In genomic region chr17:46817901-46818209, GRCh38 we compare ENCODE assay signal across 18 cellular contexts. TPM values are rescaled to one million over a fixed set of nuclear protein-coding genes. Genes with fewer than 3 reads are reported as not detected.
DNase-seq lines count a peak whose midpoint lies in the region; ATAC-seq and TF ChIP-seq lines count a peak whose summit lies in the region.
"Had no signal": no experiment of that assay in that cellular context is flagged by ENCODE, and none has a peak within 500 bp of the region (broad histone marks: within the 10 kb centered on the region; RNA-seq: fewer than 3 reads in every experiment).

No MANE protein-coding gene starts in this region.

- no peaks in the 10 kb centered on the region for H3K9me2 ChIP-seq in SK-N-SH

- DNase-seq in activated T-cell treated with anti-CD3 and anti-CD28 coated beads, Interleukin-2, amount 50 U/mL, for 72 hours: no peak
- no peak for DNase-seq in activated T-cell treated with anti-CD3 and anti-CD28 coated beads, Interleukin-2, amount 50 U/mL, for 48 hours
- DNase-seq in activated CD4-positive, alpha-beta memory T cell treated with anti-CD3 and anti-CD28 coated beads, Interleukin-2, amount 10 ng/mL, durations not matched to agents 7 days and 5 days: no peak
- no peak for DNase-seq in smooth muscle cell (lab: John Stamatoyannopoulos, UW; ENCODE audit: unreplicated experiment)
- no peak for DNase-seq in SK-N-SH
- no peak for DNase-seq in HuH-7 (ENCODE audit: low spot score)
- DNase-seq: DMS153, Kasumi-1, NCI-H510A had no signal

- WGBS in smooth muscle cell (ENCODE audit: low lambda C conversion rate): 8% methylated on average over 5 of the region's 5 CpGs
- 81% methylated on average over 5 of the region's 5 CpGs for WGBS in SK-N-SH (ENCODE audit: low lambda C conversion rate)

- H3K4me3 ChIP-seq in iPS-18c (ENCODE audit: insufficient read depth, low read depth, low read length) (peak overlapping the region; percentile 40; the same call in 1 of the 2 replicates), smooth muscle cell (peak overlapping the region; percentile 53), SK-N-SH (ENCODE audit: low read depth in 2 of 2, low read length in 1 of 2) (no peak overlapping the region)
- H3K4me3 ChIP-seq: lung had no signal

- H4K20me1 ChIP-seq in smooth muscle cell (ENCODE audit: low read depth) (no peaks in the 10 kb centered on the region), SK-N-SH (ENCODE audit: insufficient read depth) (no peaks in the 10 kb centered on the region)

- no peaks in the 10 kb centered on the region for H3K36me3 Mint-ChIP-seq in activated T-cell treated with anti-CD3 and anti-CD28 coated beads, Interleukin-2, amount 50 U/mL, for 72 hours (ENCODE audit: insufficient read depth in 2 of 2)
- H3K36me3 Mint-ChIP-seq in activated CD4-positive, alpha-beta memory T cell treated with anti-CD3 and anti-CD28 coated beads, Interleukin-2, amount 10 ng/mL, durations not matched to agents 7 days and 5 days (ENCODE audit: low read depth): no peaks in the 10 kb centered on the region

- H3K9me3 Mint-ChIP-seq in activated T-cell treated with anti-CD3 and anti-CD28 coated beads, Interleukin-2, amount 50 U/mL, for 72 hours: no peaks in the 10 kb centered on the region
- H3K9me3 Mint-ChIP-seq in activated CD4-positive, alpha-beta memory T cell treated with anti-CD3 and anti-CD28 coated beads, Interleukin-2, amount 10 ng/mL, durations not matched to agents 7 days and 5 days: no peaks in the 10 kb centered on the region

- TF ChIP-seq RAD21 in SK-N-SH (IDR thresholded peaks at IDR 0.05; ENCODE audit: low read length): no peak

- no peak for ATAC-seq in activated T-cell treated with anti-CD3 and anti-CD28 coated beads, Interleukin-2, amount 50 U/mL, for 72 hours (replicated peaks in 1 of 2)
- no peak for ATAC-seq in GM21825 (IDR thresholded peaks at IDR 0.05; ENCODE audit: unreplicated experiment)
- ATAC-seq: HCT116, Panc1 had no signal

- peaks cover 62% of the 10 kb centered on the region for H3K27me3 Mint-ChIP-seq in activated T-cell treated with anti-CD3 and anti-CD28 coated beads, Interleukin-2, amount 50 U/mL, for 72 hours (ENCODE audit: low read depth)
- H3K27me3 Mint-ChIP-seq in activated CD4-positive, alpha-beta memory T cell treated with anti-CD3 and anti-CD28 coated beads, Interleukin-2, amount 10 ng/mL, durations not matched to agents 7 days and 5 days: peaks cover 77% of the 10 kb centered on the region

- CTCF ChIA-PET in activated CD4-positive, alpha-beta memory T cell treated with anti-CD3 and anti-CD28 coated beads, Interleukin-2, amount 10 ng/mL, durations not matched to agents 7 days and 5 days (lab: Charles Lee): no interaction called here
- CTCF ChIA-PET in SK-N-SH (lab: Yijun Ruan, JAX): no interaction called here

- H3K4me3 Mint-ChIP-seq in activated T-cell treated with anti-CD3 and anti-CD28 coated beads, Interleukin-2, amount 50 U/mL, for 72 hours: peak overlapping the region; percentile 73 to 82
- peak overlapping the region; percentile 34 for H3K4me3 Mint-ChIP-seq in activated CD4-positive, alpha-beta memory T cell treated with anti-CD3 and anti-CD28 coated beads, Interleukin-2, amount 10 ng/mL, durations not matched to agents 7 days and 5 days

- no peaks in the 10 kb centered on the region for H3K79me2 ChIP-seq in smooth muscle cell (ENCODE audit: low read depth)
- no peaks in the 10 kb centered on the region for H3K79me2 ChIP-seq in SK-N-SH (ENCODE audit: insufficient read depth)
- H3K79me2 ChIP-seq: parathyroid adenoma had no signal

- H3K4me1 ChIP-seq in smooth muscle cell (ENCODE audit: low read depth) (peaks cover 17% of the 10 kb centered on the region), SK-N-SH (ENCODE audit: control insufficient read depth in 1 of 2, insufficient read depth in 2 of 2, low read depth in 1 of 2, low read length in 1 of 2) (peaks cover 0 to 8% of the 10 kb centered on the region in 2 experiments; a peak in 1 of 4 replicates)

- H3K27ac Mint-ChIP-seq in activated T-cell treated with anti-CD3 and anti-CD28 coated beads, Interleukin-2, amount 50 U/mL, for 72 hours: no peak overlapping the region
- no peak overlapping the region for H3K27ac Mint-ChIP-seq in activated CD4-positive, alpha-beta memory T cell treated with anti-CD3 and anti-CD28 coated beads, Interleukin-2, amount 10 ng/mL, durations not matched to agents 7 days and 5 days

- H3K9ac ChIP-seq in smooth muscle cell (ENCODE audit: low read depth): no peak overlapping the region
- no peak overlapping the region for H3K9ac ChIP-seq in SK-N-SH
- H3K9ac ChIP-seq: parathyroid adenoma had no signal

- no peaks in the 10 kb centered on the region for H3F3A ChIP-seq in smooth muscle cell (ENCODE audit: low read depth)
- H3F3A ChIP-seq in SK-N-SH (replicated peaks; ENCODE audit: insufficient read depth): no peaks in the 10 kb centered on the region

- TF ChIP-seq EP300 in SK-N-SH (IDR thresholded peaks at IDR 0.05; ENCODE audit: borderline replicate concordance in 1 of 2, low read depth in 1 of 2, low read length in 1 of 2): no peak

- H3K27ac ChIP-seq in smooth muscle cell (ENCODE audit: low read depth) (no peak overlapping the region), SK-N-SH (ENCODE audit: low read depth in 2 of 2, low read length in 1 of 2) (no peak overlapping the region)
- H3K27ac ChIP-seq: parathyroid adenoma, spleen had no signal

- peaks cover 29% of the 10 kb centered on the region for H3K4me1 Mint-ChIP-seq in activated T-cell treated with anti-CD3 and anti-CD28 coated beads, Interleukin-2, amount 50 U/mL, for 72 hours (ENCODE audit: low read depth)
- H3K4me1 Mint-ChIP-seq in activated CD4-positive, alpha-beta memory T cell treated with anti-CD3 and anti-CD28 coated beads, Interleukin-2, amount 10 ng/mL, durations not matched to agents 7 days and 5 days: peaks cover 18% of the 10 kb centered on the region

- H3K36me3 ChIP-seq in smooth muscle cell (ENCODE audit: low read depth): no peaks in the 10 kb centered on the region
- H3K36me3 ChIP-seq in SK-N-SH (replicated peaks in 1 of 2; ENCODE audit: control insufficient read depth in 1 of 2, insufficient read depth in 2 of 2, low read length in 1 of 2): no peaks in the 10 kb centered on the region
- H3K36me3 ChIP-seq: spleen had no signal

- no peak for TF ChIP-seq CTCF in smooth muscle cell (IDR thresholded peaks at IDR 0.05; ENCODE audit: borderline replicate concordance, insufficient read depth, poor library complexity, severe bottlenecking)
- no peak for TF ChIP-seq CTCF in SK-N-SH (IDR thresholded peaks at IDR 0.05)

- no peaks in the 10 kb centered on the region for H3K9me3 ChIP-seq in iPS-18c (ENCODE audit: control insufficient read depth, insufficient read depth, low read length)
- no peaks in the 10 kb centered on the region for H3K9me3 ChIP-seq in smooth muscle cell (replicated peaks; ENCODE audit: low read depth)
- no peaks in the 10 kb centered on the region for H3K9me3 ChIP-seq in SK-N-SH
- H3K9me3 ChIP-seq: spleen had no signal

- POLR2A ChIA-PET in activated CD4-positive, alpha-beta memory T cell treated with anti-CD3 and anti-CD28 coated beads, Interleukin-2, amount 10 ng/mL, durations not matched to agents 7 days and 5 days (lab: Charles Lee): no interaction called here
- POLR2A ChIA-PET in SK-N-SH (lab: Yijun Ruan, JAX): no interaction called here

- H3K4me2 ChIP-seq in smooth muscle cell (peak overlapping the region; percentile 96), SK-N-SH (no peak overlapping the region)

- H3K27me3 ChIP-seq in smooth muscle cell (ENCODE audit: low read depth) (peaks cover 67% of the 10 kb centered on the region), SK-N-SH (ENCODE audit: insufficient read depth) (peaks cover 9% of the 10 kb centered on the region)

- H2AFZ ChIP-seq in smooth muscle cell (ENCODE audit: low read depth) (no peak overlapping the region), SK-N-SH (ENCODE audit: low read depth) (no peak overlapping the region)

TF ChIP-seq in SK-N-SH, 30 proteins besides CTCF, POLR2A, EP300 and RAD21 (continues in another document):
- TF ChIP-seq NRF1 (IDR thresholded peaks at IDR 0.05; ENCODE audit: low read depth, low read length) (no peak), YY1 (IDR thresholded peaks at IDR 0.05; ENCODE audit: low read depth) (no peak), SMC3 (IDR thresholded peaks at IDR 0.05; ENCODE audit: low read depth, low read length) (no peak)
- TF ChIP-seq, protein P1, sequence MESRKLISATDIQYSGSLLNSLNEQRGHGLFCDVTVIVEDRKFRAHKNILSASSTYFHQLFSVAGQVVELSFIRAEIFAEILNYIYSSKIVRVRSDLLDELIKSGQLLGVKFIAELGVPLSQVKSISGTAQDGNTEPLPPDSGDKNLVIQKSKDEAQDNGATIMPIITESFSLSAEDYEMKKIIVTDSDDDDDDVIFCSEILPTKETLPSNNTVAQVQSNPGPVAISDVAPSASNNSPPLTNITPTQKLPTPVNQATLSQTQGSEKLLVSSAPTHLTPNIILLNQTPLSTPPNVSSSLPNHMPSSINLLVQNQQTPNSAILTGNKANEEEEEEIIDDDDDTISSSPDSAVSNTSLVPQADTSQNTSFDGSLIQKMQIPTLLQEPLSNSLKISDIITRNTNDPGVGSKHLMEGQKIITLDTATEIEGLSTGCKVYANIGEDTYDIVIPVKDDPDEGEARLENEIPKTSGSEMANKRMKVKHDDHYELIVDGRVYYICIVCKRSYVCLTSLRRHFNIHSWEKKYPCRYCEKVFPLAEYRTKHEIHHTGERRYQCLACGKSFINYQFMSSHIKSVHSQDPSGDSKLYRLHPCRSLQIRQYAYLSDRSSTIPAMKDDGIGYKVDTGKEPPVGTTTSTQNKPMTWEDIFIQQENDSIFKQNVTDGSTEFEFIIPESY (IDR thresholded peaks at IDR 0.05; ENCODE audit: borderline replicate concordance, low read depth): no peak

RNA-seq across cellular contexts. Expression of gene WNT3, which starts 0.6 kb away (rescaled TPM):
- total RNA-seq in activated T-cell treated with anti-CD3 and anti-CD28 coated beads, Interleukin-2, amount 50 U/mL, for 72 hours: under 1 TPM; 0.14 to 0.53 TPM
- not detected for total RNA-seq in activated CD4-positive, alpha-beta memory T cell treated with anti-CD3 and anti-CD28 coated beads, Interleukin-2, amount 10 ng/mL, durations not matched to agents 7 days and 5 days
- 6.2 and 6.5 TPM in 2 replicates for total RNA-seq in smooth muscle cell
- polyA plus RNA-seq in smooth muscle cell: 2.9 and 6.4 TPM in 2 replicates
- polyA plus RNA-seq in SK-N-SH (2012; rRNA removed): 5.3 and 7.6 TPM in 2 replicates
- 3.7 and 4.9 TPM in 2 replicates for polyA plus RNA-seq in SK-N-SH (2012; cell fraction: cytosol; rRNA removed)
- polyA plus RNA-seq in SK-N-SH (2012; cell fraction: nucleus; rRNA removed): 13.4 and 18.7 TPM in 2 replicates
- total RNA-seq: T-helper 2 cell treated with Interferon-gamma antibody and Interleukin-4, amounts not matched to agents 100 ng/mL and 5 ng/mL, for 36 hours had no signal

RNA-seq across cellular contexts. Expression of gene WNT9B, which starts 33.5 kb away (rescaled TPM):
- not detected for total RNA-seq in activated T-cell treated with anti-CD3 and anti-CD28 coated beads, Interleukin-2, amount 50 U/mL, for 72 hours
- total RNA-seq in activated CD4-positive, alpha-beta memory T cell treated with anti-CD3 and anti-CD28 coated beads, Interleukin-2, amount 10 ng/mL, durations not matched to agents 7 days and 5 days: not detected
- total RNA-seq in smooth muscle cell: 0.72 TPM in 1 of 2 replicates, not detected in the other
- not detected in 2 replicates for polyA plus RNA-seq in smooth muscle cell
- polyA plus RNA-seq in SK-N-SH (2012; rRNA removed): not detected in 2 replicates
- not detected in 2 replicates for polyA plus RNA-seq in SK-N-SH (2012; cell fraction: cytosol; rRNA removed)
- not detected in 2 replicates for polyA plus RNA-seq in SK-N-SH (2012; cell fraction: nucleus; rRNA removed)
- total RNA-seq: T-helper 2 cell treated with Interferon-gamma antibody and Interleukin-4, amounts not matched to agents 100 ng/mL and 5 ng/mL, for 36 hours had no signal
- polyA plus RNA-seq: AG04450 had no signal

Comparison
In these comparisons a context has a peak if more than half of its experiments do, and no peak if none do; other contexts are left out.
1. H3K4me3 ChIP-seq: peak in iPS-18c (single experiment) and smooth muscle cell (single experiment); none in SK-N-SH (0 of 2).